Comparison of ENCODE assay signal across 1 cellular context in genomic region chr2:241320394-241320793, GRCh38.
TF ChIP-seq lines count a peak whose summit lies in the region.

No MANE protein-coding gene starts in this region.

TF ChIP-seq in endothelial cell of umbilical vein, 7 proteins besides CTCF, POLR2A, EP300 and RAD21:
- TF ChIP-seq POLR2AphosphoS5 (IDR thresholded peaks at IDR 0.05; ENCODE audit: insufficient read depth, low read depth, low read length) (no peak), MYC (IDR thresholded peaks at IDR 0.05; ENCODE audit: low read depth, low read length) (no peak), EZH2 (IDR thresholded peaks at IDR 0.05; ENCODE audit: borderline replicate concordance, low read depth, low read length, severe bottlenecking) (no peak), GATA2 (IDR thresholded peaks at IDR 0.05; ENCODE audit: insufficient read depth, insufficient read length, low read depth, low read length) (no peak), FOS (IDR thresholded peaks at IDR 0.05; ENCODE audit: borderline replicate concordance, insufficient read depth, low read length) (no peak), JUN (IDR thresholded peaks at IDR 0.05; ENCODE audit: borderline replicate concordance, insufficient read depth, insufficient read length, low read depth) (no peak)
- TF ChIP-seq, protein P1, sequence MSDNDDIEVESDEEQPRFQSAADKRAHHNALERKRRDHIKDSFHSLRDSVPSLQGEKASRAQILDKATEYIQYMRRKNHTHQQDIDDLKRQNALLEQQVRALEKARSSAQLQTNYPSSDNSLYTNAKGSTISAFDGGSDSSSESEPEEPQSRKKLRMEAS (IDR thresholded peaks at IDR 0.05; ENCODE audit: insufficient read depth, insufficient read length): no peak
